ENCODE assay signal across 1 cellular context in genomic region chr2:20537423-20538307, GRCh38.
A peak's percentile ranks its signal among the peaks of the same experiment; 100 is the strongest.
TF ChIP-seq lines count a peak whose summit lies in the region.

No MANE protein-coding gene starts in this region.

TF ChIP-seq in HepG2, 621 proteins besides CTCF, POLR2A, EP300 and RAD21 (continued from another document):
- TF ChIP-seq ZNF704 (CRISPR knock-in tag; IDR thresholded peaks at IDR 0.05; ENCODE audit: borderline replicate concordance): peak; percentile 63; the same call in 1 of the 2 replicates
- peak; percentile 81 for TF ChIP-seq RARA (CRISPR knock-in tag; IDR thresholded peaks at IDR 0.05)
- TF ChIP-seq, protein P1, sequence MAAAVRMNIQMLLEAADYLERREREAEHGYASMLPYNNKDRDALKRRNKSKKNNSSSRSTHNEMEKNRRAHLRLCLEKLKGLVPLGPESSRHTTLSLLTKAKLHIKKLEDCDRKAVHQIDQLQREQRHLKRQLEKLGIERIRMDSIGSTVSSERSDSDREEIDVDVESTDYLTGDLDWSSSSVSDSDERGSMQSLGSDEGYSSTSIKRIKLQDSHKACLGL (CRISPR knock-in tag; IDR thresholded peaks at IDR 0.05): 0 out of 2 replicates have a peak, but pooled peaks have one; percentile 63
- peak; percentile 40; the same call in 1 of the 2 replicates for TF ChIP-seq GFI1 (CRISPR knock-in tag; IDR thresholded peaks at IDR 0.05; ENCODE audit: borderline replicate concordance)
- peak; percentile 30 for TF ChIP-seq PITX1 (CRISPR knock-in tag; IDR thresholded peaks at IDR 0.05)
- TF ChIP-seq ZFP90 (CRISPR knock-in tag; IDR thresholded peaks at IDR 0.05; ENCODE audit: borderline replicate concordance): peak; percentile 11
- TF ChIP-seq CSRNP1 (CRISPR knock-in tag; IDR thresholded peaks at IDR 0.05): 0 out of 2 replicates have a peak, but pooled peaks have one; percentile 13
- no peak for TF ChIP-seq GABPA (IDR thresholded peaks at IDR 0.05; ENCODE audit: low read depth, low read length)
- TF ChIP-seq GABPA (CRISPR knock-in tag; IDR thresholded peaks at IDR 0.05; ENCODE audit: low read depth): no peak
- TF ChIP-seq, protein P2, sequence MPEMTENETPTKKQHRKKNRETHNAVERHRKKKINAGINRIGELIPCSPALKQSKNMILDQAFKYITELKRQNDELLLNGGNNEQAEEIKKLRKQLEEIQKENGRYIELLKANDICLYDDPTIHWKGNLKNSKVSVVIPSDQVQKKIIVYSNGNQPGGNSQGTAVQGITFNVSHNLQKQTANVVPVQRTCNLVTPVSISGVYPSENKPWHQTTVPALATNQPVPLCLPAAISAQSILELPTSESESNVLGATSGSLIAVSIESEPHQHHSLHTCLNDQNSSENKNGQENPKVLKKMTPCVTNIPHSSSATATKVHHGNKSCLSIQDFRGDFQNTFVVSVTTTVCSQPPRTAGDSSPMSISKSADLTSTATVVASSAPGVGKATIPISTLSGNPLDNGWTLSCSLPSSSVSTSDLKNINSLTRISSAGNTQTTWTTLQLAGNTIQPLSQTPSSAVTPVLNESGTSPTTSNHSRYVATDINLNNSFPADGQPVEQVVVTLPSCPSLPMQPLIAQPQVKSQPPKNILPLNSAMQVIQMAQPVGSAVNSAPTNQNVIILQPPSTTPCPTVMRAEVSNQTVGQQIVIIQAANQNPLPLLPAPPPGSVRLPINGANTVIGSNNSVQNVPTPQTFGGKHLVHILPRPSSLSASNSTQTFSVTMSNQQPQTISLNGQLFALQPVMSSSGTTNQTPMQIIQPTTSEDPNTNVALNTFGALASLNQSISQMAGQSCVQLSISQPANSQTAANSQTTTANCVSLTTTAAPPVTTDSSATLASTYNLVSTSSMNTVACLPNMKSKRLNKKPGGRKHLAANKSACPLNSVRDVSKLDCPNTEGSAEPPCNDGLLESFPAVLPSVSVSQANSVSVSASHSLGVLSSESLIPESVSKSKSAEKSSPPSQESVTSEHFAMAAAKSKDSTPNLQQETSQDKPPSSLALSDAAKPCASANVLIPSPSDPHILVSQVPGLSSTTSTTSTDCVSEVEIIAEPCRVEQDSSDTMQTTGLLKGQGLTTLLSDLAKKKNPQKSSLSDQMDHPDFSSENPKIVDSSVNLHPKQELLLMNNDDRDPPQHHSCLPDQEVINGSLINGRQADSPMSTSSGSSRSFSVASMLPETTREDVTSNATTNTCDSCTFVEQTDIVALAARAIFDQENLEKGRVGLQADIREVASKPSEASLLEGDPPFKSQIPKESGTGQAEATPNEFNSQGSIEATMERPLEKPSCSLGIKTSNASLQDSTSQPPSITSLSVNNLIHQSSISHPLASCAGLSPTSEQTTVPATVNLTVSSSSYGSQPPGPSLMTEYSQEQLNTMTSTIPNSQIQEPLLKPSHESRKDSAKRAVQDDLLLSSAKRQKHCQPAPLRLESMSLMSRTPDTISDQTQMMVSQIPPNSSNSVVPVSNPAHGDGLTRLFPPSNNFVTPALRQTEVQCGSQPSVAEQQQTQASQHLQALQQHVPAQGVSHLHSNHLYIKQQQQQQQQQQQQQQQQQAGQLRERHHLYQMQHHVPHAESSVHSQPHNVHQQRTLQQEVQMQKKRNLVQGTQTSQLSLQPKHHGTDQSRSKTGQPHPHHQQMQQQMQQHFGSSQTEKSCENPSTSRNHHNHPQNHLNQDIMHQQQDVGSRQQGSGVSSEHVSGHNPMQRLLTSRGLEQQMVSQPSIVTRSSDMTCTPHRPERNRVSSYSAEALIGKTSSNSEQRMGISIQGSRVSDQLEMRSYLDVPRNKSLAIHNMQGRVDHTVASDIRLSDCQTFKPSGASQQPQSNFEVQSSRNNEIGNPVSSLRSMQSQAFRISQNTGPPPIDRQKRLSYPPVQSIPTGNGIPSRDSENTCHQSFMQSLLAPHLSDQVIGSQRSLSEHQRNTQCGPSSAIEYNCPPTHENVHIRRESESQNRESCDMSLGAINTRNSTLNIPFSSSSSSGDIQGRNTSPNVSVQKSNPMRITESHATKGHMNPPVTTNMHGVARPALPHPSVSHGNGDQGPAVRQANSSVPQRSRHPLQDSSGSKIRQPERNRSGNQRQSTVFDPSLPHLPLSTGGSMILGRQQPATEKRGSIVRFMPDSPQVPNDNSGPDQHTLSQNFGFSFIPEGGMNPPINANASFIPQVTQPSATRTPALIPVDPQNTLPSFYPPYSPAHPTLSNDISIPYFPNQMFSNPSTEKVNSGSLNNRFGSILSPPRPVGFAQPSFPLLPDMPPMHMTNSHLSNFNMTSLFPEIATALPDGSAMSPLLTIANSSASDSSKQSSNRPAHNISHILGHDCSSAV (CRISPR knock-in tag; IDR thresholded peaks at IDR 0.05; ENCODE audit: borderline replicate concordance): no peak
- TF ChIP-seq, protein P3, sequence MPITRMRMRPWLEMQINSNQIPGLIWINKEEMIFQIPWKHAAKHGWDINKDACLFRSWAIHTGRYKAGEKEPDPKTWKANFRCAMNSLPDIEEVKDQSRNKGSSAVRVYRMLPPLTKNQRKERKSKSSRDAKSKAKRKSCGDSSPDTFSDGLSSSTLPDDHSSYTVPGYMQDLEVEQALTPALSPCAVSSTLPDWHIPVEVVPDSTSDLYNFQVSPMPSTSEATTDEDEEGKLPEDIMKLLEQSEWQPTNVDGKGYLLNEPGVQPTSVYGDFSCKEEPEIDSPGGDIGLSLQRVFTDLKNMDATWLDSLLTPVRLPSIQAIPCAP (CRISPR knock-in tag; IDR thresholded peaks at IDR 0.05; ENCODE audit: low read depth): no peak
- no peak for TF ChIP-seq ISX (CRISPR knock-in tag; conservative IDR thresholded peaks at IDR 0.05)
- TF ChIP-seq ZNF230 (CRISPR knock-in tag; IDR thresholded peaks at IDR 0.05): peak; percentile 63; the same call in 1 of the 2 replicates
- TF ChIP-seq, protein P4, sequence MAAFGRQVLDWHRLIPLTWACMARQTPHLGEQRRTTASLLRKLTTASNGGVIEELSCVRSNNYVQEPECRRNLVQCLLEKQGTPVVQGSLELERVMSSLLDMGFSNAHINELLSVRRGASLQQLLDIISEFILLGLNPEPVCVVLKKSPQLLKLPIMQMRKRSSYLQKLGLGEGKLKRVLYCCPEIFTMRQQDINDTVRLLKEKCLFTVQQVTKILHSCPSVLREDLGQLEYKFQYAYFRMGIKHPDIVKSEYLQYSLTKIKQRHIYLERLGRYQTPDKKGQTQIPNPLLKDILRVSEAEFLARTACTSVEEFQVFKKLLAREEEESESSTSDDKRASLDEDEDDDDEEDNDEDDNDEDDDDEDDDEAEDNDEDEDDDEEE (CRISPR knock-in tag; IDR thresholded peaks at IDR 0.05): no peak; the same call in 1 of the 2 replicates
